31 cellular contexts compared by ENCODE assay signal in the genomic region with DNA sequence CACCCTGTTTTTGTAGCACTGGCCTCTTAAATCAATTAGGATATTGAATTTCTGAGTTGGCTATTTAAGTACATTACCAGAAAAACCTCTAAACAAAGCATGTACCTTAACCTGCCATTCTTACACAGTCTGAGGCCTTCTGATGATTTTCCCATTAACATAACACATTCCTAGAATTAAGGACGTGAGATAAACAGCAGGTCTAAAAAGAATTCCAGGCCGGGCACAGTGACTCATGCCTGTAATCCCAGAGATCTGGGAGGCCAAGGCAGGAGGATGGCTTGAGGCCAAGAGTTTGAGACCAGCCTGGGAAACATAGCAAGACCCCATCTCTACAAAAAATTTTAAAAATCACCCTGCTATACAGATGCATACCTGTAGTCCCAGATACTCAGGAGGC.
"Had no signal": no experiment of that assay in that cellular context is flagged by ENCODE, and none has a peak within 500 bp of the region (broad histone marks: within the 10 kb centered on the region; RNA-seq: fewer than 3 reads in every experiment).

No MANE protein-coding gene starts in this region.

- H3K4me3 Mint-ChIP-seq: activated B cell treated with CpG ODN at 0.5 μM for 24 hours; activated CD4-positive, alpha-beta T cell treated with anti-CD3 and anti-CD28 coated beads for 36 hours; activated CD8-positive, alpha-beta memory T cell treated with anti-CD3 and anti-CD28 coated beads, Interleukin-2, amount 10 ng/mL, durations not matched to agents 7 days and 5 days; activated CD8-positive, alpha-beta T cell treated with anti-CD3 and anti-CD28 coated beads, Interleukin-2, amount 10 ng/mL, durations not matched to agents 7 days and 5 days; activated naive CD4-positive, alpha-beta T cell treated with anti-CD3 and anti-CD28 coated beads, Interleukin-2, amount 50 U/mL, for 24 hours; activated naive CD8-positive, alpha-beta T cell treated with anti-CD3 and anti-CD28 coated beads, Interleukin-2, amount 50 U/mL, for 24 hours; brain; nephron; stimulated activated naive B cell treated with anti-CD40 and anti-IgM and Interleukin-4, amounts not matched to agents 10 μg/mL and 1 μg/mL and 100 μg/mL, for 72 hours; T-helper 2 cell treated with Interferon-gamma antibody and Interleukin-4, amounts not matched to agents 5 μg/mL and 100 μg/mL, for 36 hours had no signal

- H3K9me3 ChIP-seq: colonic mucosa, gastrocnemius medialis, neutrophil, stomach, thyroid gland, upper lobe of left lung, vagina had no signal

- H3K9me3 Mint-ChIP-seq: activated B cell treated with CpG ODN at 0.5 μM for 24 hours; activated naive CD4-positive, alpha-beta T cell treated with anti-CD3 and anti-CD28 coated beads, Interleukin-2, amount 50 U/mL, for 24 hours; activated naive CD8-positive, alpha-beta T cell treated with anti-CD3 and anti-CD28 coated beads, Interleukin-2, amount 50 U/mL, for 24 hours; activated T-helper 2 cell treated with anti-CD3 and anti-CD28 coated beads, Interferon-gamma antibody, Interleukin-2, Interleukin-4, amounts not matched to agents 10 μg/mL and 5 μg/mL and 100 μg/mL, durations not matched to agents 14 hours and 24 hours and 36 hours; nephron; stimulated activated naive B cell treated with anti-CD40 and anti-IgM and Interleukin-4, amounts not matched to agents 10 μg/mL and 1 μg/mL and 100 μg/mL, for 72 hours; T-helper 2 cell treated with Interferon-gamma antibody and Interleukin-4, amounts not matched to agents 5 μg/mL and 100 μg/mL, for 36 hours had no signal

- DNase-seq: activated B cell treated with CpG ODN at 0.5 μM for 24 hours; activated CD4-positive, alpha-beta T cell treated with anti-CD3 and anti-CD28 coated beads for 36 hours; activated CD8-positive, alpha-beta memory T cell treated with anti-CD3 and anti-CD28 coated beads, Interleukin-2, amount 10 ng/mL, durations not matched to agents 7 days and 5 days; activated CD8-positive, alpha-beta T cell treated with anti-CD3 and anti-CD28 coated beads, Interleukin-2, amount 10 ng/mL, durations not matched to agents 7 days and 5 days; activated naive CD8-positive, alpha-beta T cell treated with anti-CD3 and anti-CD28 coated beads, Interleukin-2, amount 50 U/mL, for 24 hours; activated T-cell treated with anti-CD3 and anti-CD28 coated beads, Interleukin-2, amount 50 U/mL, for 48 hours; anterior cingulate cortex; cerebellar nuclear complex; colonic mucosa; dorsolateral prefrontal cortex; effector memory CD4-positive, alpha-beta T cell; erythroblast; gastrocnemius medialis; glutamatergic neuron; islet precursor cell; mammary epithelial cell; stimulated activated CD4-positive, alpha-beta T cell treated with anti-CD3 and anti-CD28 coated beads, Interleukin-15, amount 100 ng/mL, for 24 hours; stimulated activated CD4-positive, alpha-beta T cell treated with anti-CD3 and anti-CD28 coated beads, Interleukin-2, amount 100 ng/mL, for 24 hours; stimulated activated naive B cell treated with anti-CD40 and anti-IgM and Interleukin-4, amounts not matched to agents 10 μg/mL and 1 μg/mL and 100 μg/mL, for 72 hours; stomach; thyroid gland; upper lobe of left lung had no signal

- H3K27me3 Mint-ChIP-seq: activated B cell treated with CpG ODN at 0.5 μM for 24 hours; activated CD8-positive, alpha-beta memory T cell treated with anti-CD3 and anti-CD28 coated beads, Interleukin-2, amount 10 ng/mL, durations not matched to agents 7 days and 5 days; activated naive CD4-positive, alpha-beta T cell treated with anti-CD3 and anti-CD28 coated beads, Interleukin-2, amount 50 U/mL, for 24 hours; activated naive CD8-positive, alpha-beta T cell treated with anti-CD3 and anti-CD28 coated beads, Interleukin-2, amount 50 U/mL, for 24 hours had no signal

- H3K4me3 ChIP-seq: cardiac muscle cell, colonic mucosa, dorsolateral prefrontal cortex, gastrocnemius medialis, smooth muscle cell, stomach, thyroid gland, upper lobe of left lung, vagina had no signal

- H3K4me1 ChIP-seq: colonic mucosa, gastrocnemius medialis, thyroid gland, upper lobe of left lung, vagina had no signal

- H3K27ac Mint-ChIP-seq: activated B cell treated with CpG ODN at 0.5 μM for 24 hours; activated CD4-positive, alpha-beta T cell treated with anti-CD3 and anti-CD28 coated beads for 36 hours; activated CD8-positive, alpha-beta memory T cell treated with anti-CD3 and anti-CD28 coated beads, Interleukin-2, amount 10 ng/mL, durations not matched to agents 7 days and 5 days; activated CD8-positive, alpha-beta T cell treated with anti-CD3 and anti-CD28 coated beads, Interleukin-2, amount 10 ng/mL, durations not matched to agents 7 days and 5 days; activated naive CD4-positive, alpha-beta T cell treated with anti-CD3 and anti-CD28 coated beads, Interleukin-2, amount 50 U/mL, for 24 hours; activated naive CD8-positive, alpha-beta T cell treated with anti-CD3 and anti-CD28 coated beads, Interleukin-2, amount 50 U/mL, for 24 hours; activated T-helper 2 cell treated with anti-CD3 and anti-CD28 coated beads, Interferon-gamma antibody, Interleukin-2, Interleukin-4, amounts not matched to agents 10 μg/mL and 5 μg/mL and 100 μg/mL, durations not matched to agents 14 hours and 24 hours and 36 hours; nephron; stimulated activated naive B cell treated with anti-CD40 and anti-IgM and Interleukin-4, amounts not matched to agents 10 μg/mL and 1 μg/mL and 100 μg/mL, for 72 hours; T-helper 2 cell treated with Interferon-gamma antibody and Interleukin-4, amounts not matched to agents 5 μg/mL and 100 μg/mL, for 36 hours had no signal

- H3K4me2 ChIP-seq: smooth muscle cell had no signal

- H3K36me3 ChIP-seq: cardiac muscle cell, colonic mucosa, gastrocnemius medialis, neutrophil, stomach, thyroid gland, upper lobe of left lung, vagina had no signal

- ATAC-seq: activated CD4-positive, alpha-beta T cell treated with anti-CD3 and anti-CD28 coated beads for 36 hours; activated CD8-positive, alpha-beta memory T cell treated with anti-CD3 and anti-CD28 coated beads, Interleukin-2, amount 10 ng/mL, durations not matched to agents 7 days and 5 days; activated CD8-positive, alpha-beta T cell treated with anti-CD3 and anti-CD28 coated beads, Interleukin-2, amount 10 ng/mL, durations not matched to agents 7 days and 5 days; activated naive CD8-positive, alpha-beta T cell treated with anti-CD3 and anti-CD28 coated beads, Interleukin-2, amount 50 U/mL, for 24 hours; gastrocnemius medialis; stimulated activated naive B cell treated with anti-CD40 and anti-IgM and Interleukin-4, amounts not matched to agents 10 μg/mL and 1 μg/mL and 100 μg/mL, for 72 hours had no signal

- H3K27me3 ChIP-seq: cardiac muscle cell, colonic mucosa, dorsolateral prefrontal cortex, gastrocnemius medialis, neutrophil, stomach, thyroid gland, upper lobe of left lung, vagina had no signal

- H3K4me1 Mint-ChIP-seq: activated B cell treated with CpG ODN at 0.5 μM for 24 hours; activated naive CD4-positive, alpha-beta T cell treated with anti-CD3 and anti-CD28 coated beads, Interleukin-2, amount 50 U/mL, for 24 hours; nephron had no signal

- H3K36me3 Mint-ChIP-seq: activated CD8-positive, alpha-beta memory T cell treated with anti-CD3 and anti-CD28 coated beads, Interleukin-2, amount 10 ng/mL, durations not matched to agents 7 days and 5 days; activated naive CD4-positive, alpha-beta T cell treated with anti-CD3 and anti-CD28 coated beads, Interleukin-2, amount 50 U/mL, for 24 hours; brain; stimulated activated naive B cell treated with anti-CD40 and anti-IgM and Interleukin-4, amounts not matched to agents 10 μg/mL and 1 μg/mL and 100 μg/mL, for 72 hours had no signal

- H3K27ac ChIP-seq: cardiac muscle cell, colonic mucosa, dorsolateral prefrontal cortex, gastrocnemius medialis, neutrophil, stomach, thyroid gland, upper lobe of left lung, vagina had no signal
